Comparison of ENCODE assay signal across 1 cellular context in the genomic region with DNA sequence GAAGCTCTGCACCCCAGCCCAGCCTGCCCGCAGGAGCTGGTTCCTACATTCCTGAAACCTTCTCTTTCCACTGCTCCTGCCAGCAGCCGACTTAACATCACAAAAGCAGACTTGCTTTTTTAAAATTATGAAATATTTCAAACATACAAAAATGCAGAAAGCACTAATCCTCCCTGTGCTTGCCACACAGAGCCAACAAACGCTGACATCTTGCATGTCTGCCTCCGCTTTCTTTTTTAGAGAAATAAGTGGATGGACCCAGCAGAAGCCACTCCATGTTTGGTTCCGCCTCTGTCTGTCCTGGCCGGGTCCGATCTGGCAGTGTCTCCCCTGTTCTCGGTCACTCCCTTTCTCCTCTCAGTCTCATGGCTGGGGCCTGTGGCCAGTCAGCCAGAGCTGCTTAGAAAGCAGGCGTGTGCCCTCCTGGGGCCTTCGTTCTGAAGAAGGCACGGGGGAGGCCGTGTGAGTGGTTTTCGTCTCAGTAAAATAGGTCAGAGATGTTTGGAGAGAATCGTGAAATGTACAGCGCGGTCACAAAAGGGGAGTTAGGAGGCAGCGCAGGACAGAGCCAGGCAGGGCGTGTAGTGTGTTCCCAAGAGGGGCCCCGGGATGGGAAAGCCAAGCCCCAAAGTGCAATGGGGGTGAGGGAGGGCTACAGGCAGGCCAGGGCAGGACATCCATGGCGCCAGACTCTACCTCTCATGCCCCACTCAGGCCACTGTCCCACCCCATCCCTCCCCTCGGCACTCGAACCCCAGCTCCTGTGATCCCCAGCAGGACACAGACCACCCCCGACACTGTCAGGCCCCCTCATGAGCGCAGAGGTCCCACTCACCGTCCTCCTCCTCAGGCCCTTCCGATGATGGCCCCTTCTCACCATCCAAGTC.
TF ChIP-seq lines count a peak whose summit lies in the region.

No MANE protein-coding gene starts in this region.

TF ChIP-seq in HCT116, 20 proteins besides CTCF, POLR2A, EP300 and RAD21:
- TF ChIP-seq, protein P1, sequence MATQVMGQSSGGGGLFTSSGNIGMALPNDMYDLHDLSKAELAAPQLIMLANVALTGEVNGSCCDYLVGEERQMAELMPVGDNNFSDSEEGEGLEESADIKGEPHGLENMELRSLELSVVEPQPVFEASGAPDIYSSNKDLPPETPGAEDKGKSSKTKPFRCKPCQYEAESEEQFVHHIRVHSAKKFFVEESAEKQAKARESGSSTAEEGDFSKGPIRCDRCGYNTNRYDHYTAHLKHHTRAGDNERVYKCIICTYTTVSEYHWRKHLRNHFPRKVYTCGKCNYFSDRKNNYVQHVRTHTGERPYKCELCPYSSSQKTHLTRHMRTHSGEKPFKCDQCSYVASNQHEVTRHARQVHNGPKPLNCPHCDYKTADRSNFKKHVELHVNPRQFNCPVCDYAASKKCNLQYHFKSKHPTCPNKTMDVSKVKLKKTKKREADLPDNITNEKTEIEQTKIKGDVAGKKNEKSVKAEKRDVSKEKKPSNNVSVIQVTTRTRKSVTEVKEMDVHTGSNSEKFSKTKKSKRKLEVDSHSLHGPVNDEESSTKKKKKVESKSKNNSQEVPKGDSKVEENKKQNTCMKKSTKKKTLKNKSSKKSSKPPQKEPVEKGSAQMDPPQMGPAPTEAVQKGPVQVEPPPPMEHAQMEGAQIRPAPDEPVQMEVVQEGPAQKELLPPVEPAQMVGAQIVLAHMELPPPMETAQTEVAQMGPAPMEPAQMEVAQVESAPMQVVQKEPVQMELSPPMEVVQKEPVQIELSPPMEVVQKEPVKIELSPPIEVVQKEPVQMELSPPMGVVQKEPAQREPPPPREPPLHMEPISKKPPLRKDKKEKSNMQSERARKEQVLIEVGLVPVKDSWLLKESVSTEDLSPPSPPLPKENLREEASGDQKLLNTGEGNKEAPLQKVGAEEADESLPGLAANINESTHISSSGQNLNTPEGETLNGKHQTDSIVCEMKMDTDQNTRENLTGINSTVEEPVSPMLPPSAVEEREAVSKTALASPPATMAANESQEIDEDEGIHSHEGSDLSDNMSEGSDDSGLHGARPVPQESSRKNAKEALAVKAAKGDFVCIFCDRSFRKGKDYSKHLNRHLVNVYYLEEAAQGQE (IDR thresholded peaks at IDR 0.05; ENCODE audit: low read depth): no peak
- TF ChIP-seq, protein P2, sequence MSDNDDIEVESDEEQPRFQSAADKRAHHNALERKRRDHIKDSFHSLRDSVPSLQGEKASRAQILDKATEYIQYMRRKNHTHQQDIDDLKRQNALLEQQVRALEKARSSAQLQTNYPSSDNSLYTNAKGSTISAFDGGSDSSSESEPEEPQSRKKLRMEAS (IDR thresholded peaks at IDR 0.05): no peak
- TF ChIP-seq EZH2phosphoT487 (IDR thresholded peaks at IDR 0.05; ENCODE audit: borderline replicate concordance) (no peak), SRF (IDR thresholded peaks at IDR 0.05; ENCODE audit: low read depth) (no peak), EGR1 (IDR thresholded peaks at IDR 0.05; ENCODE audit: low read depth) (no peak), FOSL1 (IDR thresholded peaks at IDR 0.05; ENCODE audit: low read depth) (no peak), POLR2AphosphoS5 (IDR thresholded peaks at IDR 0.05; ENCODE audit: low read depth, low read length) (no peak), ZFX (IDR thresholded peaks at IDR 0.05) (no peak), CEBPB (IDR thresholded peaks at IDR 0.05; ENCODE audit: low read depth) (no peak), SP1 (IDR thresholded peaks at IDR 0.05; ENCODE audit: low read depth) (no peak), ZNF274 (IDR thresholded peaks at IDR 0.05; ENCODE audit: low read depth, low read length) (no peak), SIN3A (IDR thresholded peaks at IDR 0.05; ENCODE audit: low read depth) (no peak), EZH2 (IDR thresholded peaks at IDR 0.05) (no peak)
- TF ChIP-seq, protein P3, sequence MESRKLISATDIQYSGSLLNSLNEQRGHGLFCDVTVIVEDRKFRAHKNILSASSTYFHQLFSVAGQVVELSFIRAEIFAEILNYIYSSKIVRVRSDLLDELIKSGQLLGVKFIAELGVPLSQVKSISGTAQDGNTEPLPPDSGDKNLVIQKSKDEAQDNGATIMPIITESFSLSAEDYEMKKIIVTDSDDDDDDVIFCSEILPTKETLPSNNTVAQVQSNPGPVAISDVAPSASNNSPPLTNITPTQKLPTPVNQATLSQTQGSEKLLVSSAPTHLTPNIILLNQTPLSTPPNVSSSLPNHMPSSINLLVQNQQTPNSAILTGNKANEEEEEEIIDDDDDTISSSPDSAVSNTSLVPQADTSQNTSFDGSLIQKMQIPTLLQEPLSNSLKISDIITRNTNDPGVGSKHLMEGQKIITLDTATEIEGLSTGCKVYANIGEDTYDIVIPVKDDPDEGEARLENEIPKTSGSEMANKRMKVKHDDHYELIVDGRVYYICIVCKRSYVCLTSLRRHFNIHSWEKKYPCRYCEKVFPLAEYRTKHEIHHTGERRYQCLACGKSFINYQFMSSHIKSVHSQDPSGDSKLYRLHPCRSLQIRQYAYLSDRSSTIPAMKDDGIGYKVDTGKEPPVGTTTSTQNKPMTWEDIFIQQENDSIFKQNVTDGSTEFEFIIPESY (IDR thresholded peaks at IDR 0.05; ENCODE audit: extremely low read depth, insufficient replicate concordance, low read length): no peak
